Comparison of ENCODE assay signal across 33 cellular contexts in the genomic region with DNA sequence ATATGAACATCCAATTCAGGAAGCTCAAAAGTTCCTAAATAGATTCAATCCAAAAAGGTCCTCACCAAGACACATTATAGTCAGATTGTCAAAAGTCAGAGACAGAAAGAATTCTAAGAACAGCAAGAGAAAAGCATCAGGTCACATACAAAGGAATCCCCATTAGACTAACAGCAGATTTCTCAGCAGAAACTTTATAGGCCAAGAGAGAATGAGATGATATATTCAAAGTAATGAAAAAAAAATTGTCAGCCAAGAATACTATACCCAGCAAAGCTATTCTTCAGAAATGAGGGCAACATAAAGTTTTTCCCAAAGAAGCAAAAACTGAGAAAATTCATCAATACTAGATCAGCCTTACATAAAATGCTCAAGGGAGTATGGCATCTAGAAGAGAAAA.
"Had no signal": no experiment of that assay in that cellular context is flagged by ENCODE, and none has a peak within 500 bp of the region (broad histone marks: within the 10 kb centered on the region; RNA-seq: fewer than 3 reads in every experiment).

No MANE protein-coding gene starts in this region.

- H3K4me3 ChIP-seq: coronary artery, dorsolateral prefrontal cortex, esophagus squamous epithelium, gastroesophageal sphincter had no signal

- H3K27me3 ChIP-seq: brain microvascular endothelial cell, dorsolateral prefrontal cortex, esophagus squamous epithelium, gastroesophageal sphincter had no signal

- H3K27me3 Mint-ChIP-seq: activated B cell treated with CpG ODN at 0.5 μM for 24 hours; activated CD8-positive, alpha-beta T cell treated with anti-CD3 and anti-CD28 coated beads for 36 hours; activated naive CD4-positive, alpha-beta T cell treated with anti-CD3 and anti-CD28 coated beads, Interleukin-2, amount 50 U/mL, for 24 hours; activated naive CD8-positive, alpha-beta T cell treated with anti-CD3 and anti-CD28 coated beads for 36 hours; activated naive CD8-positive, alpha-beta T cell treated with anti-CD3 and anti-CD28 coated beads, Interleukin-2, amount 50 U/mL, for 24 hours; activated T-helper 17 cell treated with anti-CD3 and anti-CD28 coated beads, Interleukin-2, amount 50 U/mL, for 72 hours; central memory CD8-positive, alpha-beta T cell; dendritic cell treated with granulocyte-macrophage colony-stimulating factor and Interleukin-4, amounts not matched to agents 40 ng/mL and 50 ng/mL, for 4 days; T-helper 17 cell had no signal

- H3K36me3 ChIP-seq: brain microvascular endothelial cell, esophagus squamous epithelium, gastroesophageal sphincter, WERI-Rb-1 had no signal

- H3K4me1 Mint-ChIP-seq: activated B cell treated with CpG ODN at 0.5 μM for 24 hours; activated naive CD4-positive, alpha-beta T cell treated with anti-CD3 and anti-CD28 coated beads, Interleukin-2, amount 50 U/mL, for 24 hours; activated naive CD8-positive, alpha-beta T cell treated with anti-CD3 and anti-CD28 coated beads for 36 hours; activated naive CD8-positive, alpha-beta T cell treated with anti-CD3 and anti-CD28 coated beads, Interleukin-2, amount 50 U/mL, for 24 hours; activated T-helper 17 cell treated with anti-CD3 and anti-CD28 coated beads, Interleukin-2, amount 50 U/mL, for 72 hours; central memory CD8-positive, alpha-beta T cell; T-helper 17 cell had no signal

- H3K27ac Mint-ChIP-seq: activated B cell treated with CpG ODN at 0.5 μM for 24 hours; activated CD8-positive, alpha-beta T cell treated with anti-CD3 and anti-CD28 coated beads for 36 hours; activated naive CD4-positive, alpha-beta T cell treated with anti-CD3 and anti-CD28 coated beads, Interleukin-2, amount 50 U/mL, for 24 hours; activated naive CD8-positive, alpha-beta T cell treated with anti-CD3 and anti-CD28 coated beads for 36 hours; activated naive CD8-positive, alpha-beta T cell treated with anti-CD3 and anti-CD28 coated beads, Interleukin-2, amount 50 U/mL, for 24 hours; activated T-helper 17 cell treated with anti-CD3 and anti-CD28 coated beads, Interleukin-2, amount 50 U/mL, for 72 hours; dendritic cell treated with granulocyte-macrophage colony-stimulating factor and Interleukin-4, amounts not matched to agents 40 ng/mL and 50 ng/mL, for 4 days; T-helper 17 cell; T-helper 2 cell treated with Interferon-gamma antibody and Interleukin-4, amounts not matched to agents 5 μg/mL and 100 μg/mL, for 36 hours had no signal

- ATAC-seq: activated CD4-positive, CD25-positive, alpha-beta regulatory T cell treated with anti-CD3 and anti-CD28 coated beads, Interleukin-2, amount 50 U/mL, for 24 hours; activated CD8-positive, alpha-beta T cell treated with anti-CD3 and anti-CD28 coated beads for 36 hours; activated naive CD8-positive, alpha-beta T cell treated with anti-CD3 and anti-CD28 coated beads, Interleukin-2, amount 50 U/mL, for 24 hours; activated T-cell treated with anti-CD3 and anti-CD28 coated beads, Interleukin-2, amount 50 U/mL, for 4 hours; activated T-helper 17 cell treated with anti-CD3 and anti-CD28 coated beads, Interleukin-2, amount 50 U/mL, for 72 hours; gastroesophageal sphincter; T-helper 17 cell had no signal

- H3K4me3 Mint-ChIP-seq: activated B cell treated with CpG ODN at 0.5 μM for 24 hours; activated CD8-positive, alpha-beta T cell treated with anti-CD3 and anti-CD28 coated beads for 36 hours; activated naive CD4-positive, alpha-beta T cell treated with anti-CD3 and anti-CD28 coated beads, Interleukin-2, amount 50 U/mL, for 24 hours; activated naive CD8-positive, alpha-beta T cell treated with anti-CD3 and anti-CD28 coated beads for 36 hours; activated naive CD8-positive, alpha-beta T cell treated with anti-CD3 and anti-CD28 coated beads, Interleukin-2, amount 50 U/mL, for 24 hours; activated T-cell treated with anti-CD3 and anti-CD28 coated beads, Interleukin-2, amount 50 U/mL, for 4 hours; activated T-helper 17 cell treated with anti-CD3 and anti-CD28 coated beads, Interleukin-2, amount 50 U/mL, for 72 hours; central memory CD8-positive, alpha-beta T cell; dendritic cell treated with granulocyte-macrophage colony-stimulating factor and Interleukin-4, amounts not matched to agents 40 ng/mL and 50 ng/mL, for 4 days; T-helper 17 cell; T-helper 2 cell treated with Interferon-gamma antibody and Interleukin-4, amounts not matched to agents 5 μg/mL and 100 μg/mL, for 36 hours had no signal

- DNase-seq: activated B cell treated with CpG ODN at 0.5 μM for 24 hours; activated CD4-positive, alpha-beta T cell treated with anti-CD3 and anti-CD28 coated beads for 48 hours; activated CD4-positive, alpha-beta T cell treated with anti-CD3 and anti-CD28 coated beads, Interleukin-2, amount 50 U/mL, for 1 hour; activated CD4-positive, alpha-beta T cell treated with anti-CD3 and anti-CD28 coated beads, Interleukin-2, amount 50 U/mL, for 48 hours; activated CD8-positive, alpha-beta memory T cell treated with anti-CD3 and anti-CD28 coated beads for 24 hours; activated CD8-positive, alpha-beta T cell treated with anti-CD3 and anti-CD28 coated beads for 36 hours; activated effector memory CD4-positive, alpha-beta T cell treated with Interleukin-2 at 50 U/mL for 16 hours; activated gamma-delta T cell treated with Interleukin-2 at 50 U/mL for 16 hours; activated naive CD4-positive, alpha-beta T cell treated with Interleukin-2 at 50 U/mL for 16 hours; activated naive CD8-positive, alpha-beta T cell treated with anti-CD3 and anti-CD28 coated beads for 36 hours; activated naive CD8-positive, alpha-beta T cell treated with anti-CD3 and anti-CD28 coated beads, Interleukin-2, amount 50 U/mL, for 24 hours; activated T-cell treated with anti-CD3 and anti-CD28 coated beads, Interleukin-2, amount 50 U/mL, for 4 hours; amniotic stem cell; anterior cingulate cortex; brain microvascular endothelial cell; dorsolateral prefrontal cortex; effector memory CD4-positive, alpha-beta T cell; esophagus squamous epithelium; foreskin melanocyte; head of caudate nucleus; hippocampal formation; T-helper 17 cell; T1000; WERI-Rb-1 had no signal

- H3K27ac ChIP-seq: brain microvascular endothelial cell, coronary artery, dorsolateral prefrontal cortex, epithelial cell of prostate, esophagus squamous epithelium, gastroesophageal sphincter, WERI-Rb-1 had no signal

- H3K4me1 ChIP-seq: esophagus squamous epithelium, gastroesophageal sphincter had no signal
